Comparison of ENCODE assay signal across 10 cellular contexts in genomic region chr1:109766991-109767390, GRCh38. TPM values are rescaled to one million over a fixed set of nuclear protein-coding genes. Genes with fewer than 3 reads are reported as not detected.
DNase-seq lines count a peak whose midpoint lies in the region; ATAC-seq and TF ChIP-seq lines count a peak whose summit lies in the region.
"Not testable (repeated sequence)": the region's sequence is repeated elsewhere in the genome, so short reads cannot be mapped to it uniquely, and the experiment has no call there.
"Had no signal": no experiment of that assay in that cellular context is flagged by ENCODE, and none has a peak within 500 bp of the region (broad histone marks: within the 10 kb centered on the region; RNA-seq: fewer than 3 reads in every experiment).

No MANE protein-coding gene starts in this region.

- H3K4me1 Mint-ChIP-seq in WTC11: not testable (repeated sequence)

- H3K36me3 Mint-ChIP-seq in WTC11: not testable (repeated sequence)

- not testable (repeated sequence) for H3K9me3 Mint-ChIP-seq in WTC11

- not testable (repeated sequence) for H3K36me3 ChIP-seq in ascending aorta, left ventricle myocardium inferior, right lobe of liver, tibial artery

- intact Hi-C loops in ascending aorta (cut with DNase I); left ventricle myocardium inferior (cut with micrococcal nuclease); sciatic nerve (cut with DNase I); tibial artery (cut with DNase I; ENCODE audit: low total_unique reads): not testable (repeated sequence)
- intact Hi-C loops in right lobe of liver (cut with DNase I): loop anchor here in 1 of 2 donors (10.0 kb wide), 1 partner anchor 222 kb away; the partner anchor contains the start of gene GNAI3

- not testable (repeated sequence) for H3K4me3 ChIP-seq in ascending aorta; fibroblast of villous mesenchyme (ENCODE audit: low read depth, low read length); left ventricle myocardium inferior; right lobe of liver; tibial artery

- not testable (repeated sequence) for H3K27me3 ChIP-seq in ascending aorta; left ventricle myocardium inferior (ENCODE audit: low read depth); right lobe of liver; tibial artery

- not testable (repeated sequence) for H3K4me1 ChIP-seq in ascending aorta, right lobe of liver
- peaks cover 36% of the 10 kb centered on the region for H3K4me1 ChIP-seq in left ventricle myocardium inferior
- H3K4me1 ChIP-seq in tibial artery: peaks cover 0 to 15% (median 2%) of the 10 kb centered on the region in 4 donors

- H3K9me3 ChIP-seq in ascending aorta; left ventricle myocardium inferior (replicated peaks); right lobe of liver; tibial artery: not testable (repeated sequence)

- H3K27ac ChIP-seq in ascending aorta (peak overlapping the region in 1 of 2 donors; percentile 53), left ventricle myocardium inferior (replicated peaks) (peak overlapping the region; percentile 75), tibial artery (peak overlapping the region; percentile 35 to 53)
- H3K27ac ChIP-seq in right lobe of liver: not testable (repeated sequence)

- H3K4me3 Mint-ChIP-seq in WTC11: not testable (repeated sequence)

- ATAC-seq in WTC11, right lobe of liver, sciatic nerve: not testable (repeated sequence)

- CTCF ChIA-PET in WTC11 (lab: Charles Lee): not testable (repeated sequence)

- H3K27me3 Mint-ChIP-seq in WTC11 (ENCODE audit: low read depth): not testable (repeated sequence)

- POLR2A ChIA-PET in WTC11 (lab: Charles Lee): not testable (repeated sequence)

- TF ChIP-seq POLR2A in right lobe of liver (IDR thresholded peaks at IDR 0.05): not testable (repeated sequence)

- not testable (repeated sequence) for H3K27ac Mint-ChIP-seq in WTC11

- TF ChIP-seq CTCF in WTC11 (IDR thresholded peaks at IDR 0.05); ascending aorta (IDR thresholded peaks at IDR 0.05); fibroblast of villous mesenchyme (IDR thresholded peaks at IDR 0.05; ENCODE audit: insufficient read depth, low read depth, low read length); left ventricle myocardium inferior (IDR thresholded peaks at IDR 0.05; ENCODE audit: borderline replicate concordance); right lobe of liver (IDR thresholded peaks at IDR 0.05); tibial artery (IDR thresholded peaks at IDR 0.05): not testable (repeated sequence)

- DNase-seq in OCI-M1 (lab: John Stamatoyannopoulos, UW) (peak; percentile 78), WTC11 (ENCODE audit: low spot score) (peak; percentile 2), ascending aorta (ENCODE audit: low spot score in 2 of 2) (peak; percentile 6 to 53), fibroblast of villous mesenchyme (ENCODE audit: low read depth) (peak; percentile 14), left ventricle myocardium inferior (peak; percentile 10), right lobe of liver (peak in 2 of 3 donors; percentile 11 to 27), sciatic nerve (ENCODE audit: low spot score) (peak; percentile 33), tibial artery (peak in 1 of 2 donors; percentile 52)

- 59% methylated on average over 9 of the region's 12 CpGs for WGBS in right lobe of liver (ENCODE audit: insufficient coverage, low coverage, low lambda C conversion rate, missing lambda C conversion rate)

RNA-seq across cellular contexts. Expression of gene EPS8L3, which starts 3.3 kb away (rescaled TPM):
- total RNA-seq in WTC11 (2021) (0.17 to 0.41 TPM in 2 of 3 replicates, not detected in the other), ascending aorta (not detected), fibroblast of villous mesenchyme (not detected in 2 replicates), left ventricle myocardium inferior (0.11 TPM), right lobe of liver (1 to 10 TPM in 3 of 6 experiments, not detected in 3; 3.2 to 4.7 (median 3.3) TPM), sciatic nerve (not detected)
- total RNA-seq: HFFc6, M059J had no signal

RNA-seq across cellular contexts. Expression of gene GSTM3, which starts 26.2 kb away (rescaled TPM):
- total RNA-seq in WTC11 (2021) (2.2 to 3.5 TPM (median 3.3 TPM) in 3 replicates), ascending aorta (59.2 TPM), fibroblast of villous mesenchyme (84.7 and 104 TPM in 2 replicates), left ventricle myocardium inferior (93.7 TPM), right lobe of liver (10 to 100 TPM in 3 of 6 experiments, 1 to 10 TPM in 3; 1.2 to 19.2 (median 10.6) TPM), sciatic nerve (104 TPM)

RNA-seq across cellular contexts. Expression of gene GSTM5, which starts 54.9 kb away (rescaled TPM):
- total RNA-seq in WTC11 (2021) (0.09 to 0.16 TPM (median 0.11 TPM) in 3 replicates), ascending aorta (23.3 TPM), fibroblast of villous mesenchyme (5.8 and 9.1 TPM in 2 replicates), left ventricle myocardium inferior (2.4 TPM), right lobe of liver (under 1 TPM in 5 of 6 experiments, not detected in 1; 0.19 to 0.54 (median 0.31) TPM), sciatic nerve (41.6 TPM)
- total RNA-seq: M059J had no signal
